In the genomic region with DNA sequence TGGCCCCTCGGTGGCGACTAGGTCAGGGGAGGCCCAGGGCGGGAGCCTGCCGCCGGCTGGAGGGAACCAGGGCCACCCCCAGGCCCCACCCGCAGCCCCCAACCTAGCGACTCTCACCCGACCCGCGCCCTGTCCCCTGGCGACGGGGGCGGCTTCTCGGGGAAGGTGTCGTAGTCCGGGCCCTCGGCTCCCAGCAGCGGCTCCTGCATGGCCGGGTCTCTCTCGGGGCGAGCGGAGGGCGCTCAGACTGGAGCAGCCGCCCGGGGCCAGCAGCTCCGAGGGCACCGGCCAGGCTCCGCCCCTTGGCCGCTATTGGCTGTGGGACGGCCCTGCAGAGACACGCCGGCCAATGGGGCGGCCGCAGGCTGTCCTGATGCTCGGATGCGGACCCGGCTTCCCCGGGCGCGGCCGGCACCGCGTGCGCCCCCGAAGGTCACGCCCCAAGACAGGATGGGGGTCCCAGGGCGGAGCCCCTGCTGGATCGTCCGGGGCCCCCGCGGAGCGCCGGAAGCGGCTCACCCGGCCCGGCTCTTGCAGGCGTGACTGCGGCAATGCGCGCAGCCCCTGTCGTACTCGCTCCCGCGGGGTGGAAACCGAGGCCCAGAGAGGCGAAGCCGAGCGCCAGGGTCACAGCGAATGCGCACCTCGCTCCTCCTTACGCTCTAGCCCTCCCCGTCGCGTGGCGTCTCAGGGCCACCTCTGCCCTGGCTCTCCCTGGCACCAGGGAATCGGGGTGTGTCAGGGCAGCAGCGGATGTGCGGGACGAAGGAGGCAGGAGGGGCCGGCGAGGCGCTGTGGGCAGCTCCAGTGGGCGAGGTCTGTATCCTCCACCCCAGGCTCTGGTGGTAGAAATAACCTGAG, we compare ENCODE assay signal across 9 cellular contexts. TPM values are rescaled to one million over a fixed set of nuclear protein-coding genes. Genes with fewer than 3 reads are reported as not detected.
DNase-seq lines count a peak whose midpoint lies in the region; ATAC-seq and TF ChIP-seq lines count a peak whose summit lies in the region.
"Had no signal": no experiment of that assay in that cellular context is flagged by ENCODE, and none has a peak within 500 bp of the region (broad histone marks: within the 10 kb centered on the region; RNA-seq: fewer than 3 reads in every experiment).

A gene with protein sequence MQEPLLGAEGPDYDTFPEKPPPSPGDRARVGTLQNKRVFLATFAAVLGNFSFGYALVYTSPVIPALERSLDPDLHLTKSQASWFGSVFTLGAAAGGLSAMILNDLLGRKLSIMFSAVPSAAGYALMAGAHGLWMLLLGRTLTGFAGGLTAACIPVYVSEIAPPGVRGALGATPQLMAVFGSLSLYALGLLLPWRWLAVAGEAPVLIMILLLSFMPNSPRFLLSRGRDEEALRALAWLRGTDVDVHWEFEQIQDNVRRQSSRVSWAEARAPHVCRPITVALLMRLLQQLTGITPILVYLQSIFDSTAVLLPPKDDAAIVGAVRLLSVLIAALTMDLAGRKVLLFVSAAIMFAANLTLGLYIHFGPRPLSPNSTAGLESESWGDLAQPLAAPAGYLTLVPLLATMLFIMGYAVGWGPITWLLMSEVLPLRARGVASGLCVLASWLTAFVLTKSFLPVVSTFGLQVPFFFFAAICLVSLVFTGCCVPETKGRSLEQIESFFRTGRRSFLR (minus strand): TSS at position 249 of the 861 bp plus-strand sequence. CDS start 40 bp downstream, at position 209.

- peak within 1 kb of the TSS; percentile 43 to 47 for H3K9ac ChIP-seq in colonic mucosa (ENCODE audit: low read depth in 2 of 2, low read length in 2 of 2)
- H3K9ac ChIP-seq: KMS-11 had no signal

- TF ChIP-seq CTCF in AG10803 (conservative IDR thresholded peaks at IDR 0.05; ENCODE audit: low read length) (no peak), colonic mucosa (IDR thresholded peaks at IDR 0.05) (no peak)

- intact Hi-C loops in colonic mucosa (cut with DNase I) = no loop called here

- H3K4me3 ChIP-seq in AG10803 (ENCODE audit: low read length) (peak within 1 kb of the TSS; percentile 63), colonic mucosa (peak within 1 kb of the TSS; percentile 56)

- ATAC-seq in GM19023 (IDR thresholded peaks at IDR 0.05; ENCODE audit: unreplicated experiment) = peak; percentile 96
- ATAC-seq in HG03159 (IDR thresholded peaks at IDR 0.05; ENCODE audit: unreplicated experiment) = peak; percentile 86

- H3K27me3 ChIP-seq in colonic mucosa = no peaks in the 10 kb centered on the region
- no peaks in the 10 kb centered on the region for H3K27me3 ChIP-seq in layer of hippocampus (ENCODE audit: control insufficient read depth, insufficient read depth, low read length)

- DNase-seq in AG10803 (ENCODE audit: low read depth) = peak; percentile 73
- DNase-seq in NCI-H345 treated with DMSO at 0.1 percent for 48 hours (lab: John Stamatoyannopoulos, UW; ENCODE audit: unreplicated experiment) = peak; percentile 80
- peak; percentile 85 for DNase-seq in activated CD4-positive, alpha-beta T cell treated with anti-CD3 and anti-CD28 coated beads for 48 hours
- DNase-seq in colonic mucosa = peak; percentile 84
- DNase-seq in stimulated activated CD4-positive, alpha-beta T cell treated with anti-CD3 and anti-CD28 coated beads, Interleukin-1b, Interleukin-23, amount 100 ng/mL, for 1 hour (ENCODE audit: low read depth in 2 of 2) = peak; percentile 53 to 54

- H3K27ac ChIP-seq in colonic mucosa = peak within 1 kb of the TSS; percentile 40
- H3K27ac ChIP-seq in layer of hippocampus (ENCODE audit: low read depth, low read length) = peak within 1 kb of the TSS; percentile 58
- H3K27ac ChIP-seq: KMS-11 had no signal

- H3K4me1 ChIP-seq in colonic mucosa = peaks cover 15% of the 10 kb centered on the region

- no peaks in the 10 kb centered on the region for H3K9me3 ChIP-seq in colonic mucosa

- H3K36me3 ChIP-seq in colonic mucosa = no peaks in the 10 kb centered on the region

RNA-seq across cellular contexts. Expression of the gene that starts here (rescaled TPM):
- 1 to 10 TPM; 2.4 to 2.8 TPM for total RNA-seq in colonic mucosa

Comparison
In these comparisons a context has a peak if more than half of its experiments do, and no peak if none do; other contexts are left out.
1. Peak in every context shown above with its lines: DNase-seq, ATAC-seq, H3K4me3 ChIP-seq and H3K27ac ChIP-seq.